Comparison of ENCODE assay signal across 14 cellular contexts in genomic region chr7:148474421-148474820, GRCh38.
DNase-seq lines count a peak whose midpoint lies in the region; ATAC-seq and TF ChIP-seq lines count a peak whose summit lies in the region.
"Had no signal": no experiment of that assay in that cellular context is flagged by ENCODE, and none has a peak within 500 bp of the region (broad histone marks: within the 10 kb centered on the region; RNA-seq: fewer than 3 reads in every experiment).

No MANE protein-coding gene starts in this region.

- H3K4me1 ChIP-seq in ectodermal cell (ENCODE audit: control insufficient read depth, insufficient read depth, low read length) (peaks cover 15% of the 10 kb centered on the region), neuron (ENCODE audit: insufficient read depth, low read length) (peaks cover 21% of the 10 kb centered on the region)

- H3K27ac Mint-ChIP-seq in WTC11 (no peak overlapping the region), endothelial cell (ENCODE audit: unreplicated experiment) (no peak overlapping the region)
- H3K27ac Mint-ChIP-seq: CD8-positive, alpha-beta T cell had no signal

- H3K4me1 Mint-ChIP-seq in WTC11 (peaks cover 21% of the 10 kb centered on the region), endothelial cell (ENCODE audit: unreplicated experiment) (peaks cover 6% of the 10 kb centered on the region)
- H3K4me1 Mint-ChIP-seq: CD14-positive monocyte had no signal

- CTCF ChIA-PET in WTC11 (lab: Charles Lee), result interaction anchor here (2.0 kb wide), 1 partner anchor 209 kb away, joined by 7 read pairs; no protein-coding TSS in a partner anchor

- 33 to 50% methylated on average over 5 of the region's 5 CpGs for WGBS in ectodermal cell, 2 experiments

- H3K4me3 Mint-ChIP-seq in WTC11, result no peak overlapping the region
- no peak overlapping the region for H3K4me3 Mint-ChIP-seq in endothelial cell (ENCODE audit: unreplicated experiment)
- H3K4me3 Mint-ChIP-seq: CD14-positive monocyte; CD8-positive, alpha-beta T cell; H9 had no signal

- no peak for ATAC-seq in WTC11
- ATAC-seq: CD8-positive, alpha-beta T cell; HepG2 had no signal

- H3K9me3 Mint-ChIP-seq in WTC11 (no peaks in the 10 kb centered on the region), endothelial cell (ENCODE audit: unreplicated experiment) (no peaks in the 10 kb centered on the region)
- H3K9me3 Mint-ChIP-seq: CD8-positive, alpha-beta T cell; H9 had no signal

- H3K36me3 ChIP-seq in ectodermal cell (ENCODE audit: control insufficient read depth, insufficient read depth, low read length), result no peaks in the 10 kb centered on the region
- H3K36me3 ChIP-seq in neuron (ENCODE audit: insufficient read depth, low read length), result no peaks in the 10 kb centered on the region

- no peaks in the 10 kb centered on the region for H3K9me3 ChIP-seq in ectodermal cell (ENCODE audit: control insufficient read depth, low read length)
- H3K9me3 ChIP-seq in neuron (ENCODE audit: low read length), result no peaks in the 10 kb centered on the region

- H3K4me3 ChIP-seq in ectodermal cell (ENCODE audit: insufficient read depth, low read depth, low read length) (no peak overlapping the region), neuron (ENCODE audit: low read length) (peak overlapping the region; percentile 0)

- TF ChIP-seq CTCF in WTC11 (IDR thresholded peaks at IDR 0.05) (no peak), endothelial cell (IDR thresholded peaks at IDR 0.05; ENCODE audit: unreplicated experiment) (no peak)

- POLR2A ChIA-PET in WTC11 (lab: Charles Lee), result no interaction called here

- no peaks in the 10 kb centered on the region; the same call in 1 of the 2 replicates for H3K27me3 Mint-ChIP-seq in WTC11 (ENCODE audit: low read depth)
- H3K27me3 Mint-ChIP-seq in endothelial cell (ENCODE audit: unreplicated experiment), result peaks cover 1% of the 10 kb centered on the region

- DNase-seq in WTC11 (ENCODE audit: low spot score), result no peak
- DNase-seq in mesenteric fat pad (ENCODE audit: low spot score), result no peak
- DNase-seq in endothelial cell (ENCODE audit: low spot score), result no peak
- DNase-seq in HPDE6-E6E7 (ENCODE audit: extremely low spot score), result no peak
- DNase-seq: CD8-positive, alpha-beta T cell; COR-L47; DND-41; GDM1; GOT3; H9 had no signal

- H3K27me3 ChIP-seq in ectodermal cell (ENCODE audit: control insufficient read depth, insufficient read depth, low read length, poor library complexity, severe bottlenecking) (no peaks in the 10 kb centered on the region), neuron (ENCODE audit: insufficient read depth, low read length) (no peaks in the 10 kb centered on the region)

- H3K36me3 Mint-ChIP-seq in WTC11 (no peaks in the 10 kb centered on the region), endothelial cell (ENCODE audit: low read depth, unreplicated experiment) (no peaks in the 10 kb centered on the region)
- H3K36me3 Mint-ChIP-seq: CD14-positive monocyte; CD8-positive, alpha-beta T cell had no signal

- peak overlapping the region; percentile 86 for H3K27ac ChIP-seq in ectodermal cell (ENCODE audit: insufficient read depth, low read depth, low read length, poor library complexity, severe bottlenecking)

- no peak overlapping the region for H2AFZ ChIP-seq in neuron (ENCODE audit: low read depth, low read length)

TF ChIP-seq in WTC11, 78 proteins besides CTCF, POLR2A, EP300 and RAD21:
- TF ChIP-seq HMGA2 (CRISPR knock-in tag; IDR thresholded peaks at IDR 0.05), result peak; percentile 11; the same call in 1 of the 2 replicates
- no peak for TF ChIP-seq E2F5 (CRISPR knock-in tag; IDR thresholded peaks at IDR 0.05)
